In genomic region chr6:169774347-169774746, GRCh38 we compare ENCODE assay signal across 33 cellular contexts.
"Had no signal": no experiment of that assay in that cellular context is flagged by ENCODE, and none has a peak within 500 bp of the region (broad histone marks: within the 10 kb centered on the region; RNA-seq: fewer than 3 reads in every experiment).

No MANE protein-coding gene starts in this region.

- H3K4me3 Mint-ChIP-seq: activated CD4-positive, alpha-beta memory T cell treated with anti-CD3 and anti-CD28 coated beads for 36 hours; activated CD4-positive, alpha-beta T cell treated with anti-CD3 and anti-CD28 coated beads, Interleukin-2, amount 10 ng/mL, durations not matched to agents 24 days and 14 days; activated naive CD4-positive, alpha-beta T cell treated with anti-CD3 and anti-CD28 coated beads, Interleukin-2, amount 10 ng/mL, durations not matched to agents 7 days and 5 days; activated naive CD8-positive, alpha-beta T cell treated with anti-CD3 and anti-CD28 coated beads, Interleukin-2, amount 10 ng/mL, durations not matched to agents 7 days and 5 days; effector memory CD8-positive, alpha-beta T cell; mesothelial cell of epicardium; naive B cell; nephron progenitor cell; T-helper 17 cell had no signal

- H3K9me3 ChIP-seq: heart left ventricle, left ventricle myocardium inferior, neutrophil, testis, transverse colon, vagina had no signal

- H3K36me3 ChIP-seq: WERI-Rb-1 had no signal

- H3K4me1 ChIP-seq: heart left ventricle, left ventricle myocardium inferior, testis, transverse colon, vagina had no signal

- H3K27me3 ChIP-seq: brain microvascular endothelial cell, heart left ventricle, neutrophil, testis, transverse colon, vagina had no signal

- DNase-seq: activated CD4-positive, alpha-beta memory T cell treated with anti-CD3 and anti-CD28 coated beads for 36 hours; activated CD4-positive, alpha-beta T cell treated with anti-CD3 and anti-CD28 coated beads, Interleukin-2, amount 10 ng/mL, durations not matched to agents 24 days and 14 days; activated CD4-positive, CD25-positive, alpha-beta regulatory T cell treated with anti-CD3 and anti-CD28 coated beads, Interleukin-2, amount 50 U/mL, for 72 hours; activated CD8-positive, alpha-beta memory T cell treated with anti-CD3 and anti-CD28 coated beads, Interleukin-2, amount 50 U/mL, for 4 hours; activated gamma-delta T cell; activated naive CD4-positive, alpha-beta T cell treated with anti-CD3 and anti-CD28 coated beads, Interleukin-2, amount 10 ng/mL, durations not matched to agents 7 days and 5 days; activated naive CD8-positive, alpha-beta T cell treated with anti-CD3 and anti-CD28 coated beads, Interleukin-2, amount 10 ng/mL, durations not matched to agents 7 days and 5 days; activated T-cell treated with anti-CD3 and anti-CD28 coated beads, Interleukin-2, amount 50 U/mL, for 1 hour; amniotic stem cell; brain microvascular endothelial cell; caudate nucleus; cortex of kidney; effector memory CD8-positive, alpha-beta T cell; foreskin fibroblast; heart left ventricle; hypothalamus; left ventricle myocardium inferior; naive B cell; nephron progenitor cell; stimulated activated CD4-positive, alpha-beta T cell treated with anti-CD3 and anti-CD28 coated beads, Interleukin-12 subunit alpha, Interleukin-12 subunit beta, amount 100 ng/mL, for 4 hours; stimulated activated CD4-positive, alpha-beta T cell treated with anti-CD3 and anti-CD28 coated beads, Interleukin-4, amount 100 ng/mL, for 1 hour; stimulated activated naive CD8-positive, alpha-beta T cell treated with anti-CD3 and anti-CD28 coated beads, Interleukin-15, Interleukin-2, amounts not matched to agents 100 U/mL and 50 U/mL, for 24 hours; T-helper 17 cell; T1000; testis; transverse colon; WERI-Rb-1 had no signal

- ATAC-seq: effector memory CD8-positive, alpha-beta T cell; sciatic nerve; stimulated activated naive CD8-positive, alpha-beta T cell treated with anti-CD3 and anti-CD28 coated beads, Interleukin-15, Interleukin-2, amounts not matched to agents 100 U/mL and 50 U/mL, for 24 hours; T-helper 17 cell had no signal

- H3K4me1 Mint-ChIP-seq: activated CD4-positive, alpha-beta T cell treated with anti-CD3 and anti-CD28 coated beads, Interleukin-2, amount 10 ng/mL, durations not matched to agents 24 days and 14 days; activated naive CD4-positive, alpha-beta T cell treated with anti-CD3 and anti-CD28 coated beads, Interleukin-2, amount 10 ng/mL, durations not matched to agents 7 days and 5 days; mesothelial cell of epicardium; naive B cell; nephron progenitor cell; T-helper 17 cell had no signal

- H3K9me3 Mint-ChIP-seq: activated CD4-positive, alpha-beta memory T cell treated with anti-CD3 and anti-CD28 coated beads for 36 hours; activated CD4-positive, alpha-beta T cell treated with anti-CD3 and anti-CD28 coated beads, Interleukin-2, amount 10 ng/mL, durations not matched to agents 24 days and 14 days; activated naive CD4-positive, alpha-beta T cell treated with anti-CD3 and anti-CD28 coated beads, Interleukin-2, amount 10 ng/mL, durations not matched to agents 7 days and 5 days; activated naive CD8-positive, alpha-beta T cell treated with anti-CD3 and anti-CD28 coated beads, Interleukin-2, amount 10 ng/mL, durations not matched to agents 7 days and 5 days; effector memory CD8-positive, alpha-beta T cell; mesothelial cell of epicardium; naive B cell; nephron progenitor cell had no signal

- H3K27me3 Mint-ChIP-seq: activated CD4-positive, alpha-beta memory T cell treated with anti-CD3 and anti-CD28 coated beads for 36 hours; activated CD4-positive, alpha-beta T cell treated with anti-CD3 and anti-CD28 coated beads, Interleukin-2, amount 10 ng/mL, durations not matched to agents 24 days and 14 days; activated naive CD4-positive, alpha-beta T cell treated with anti-CD3 and anti-CD28 coated beads, Interleukin-2, amount 10 ng/mL, durations not matched to agents 7 days and 5 days; activated naive CD8-positive, alpha-beta T cell treated with anti-CD3 and anti-CD28 coated beads, Interleukin-2, amount 10 ng/mL, durations not matched to agents 7 days and 5 days; effector memory CD8-positive, alpha-beta T cell; naive B cell; progenitor cell of endocrine pancreas; T-helper 17 cell had no signal

- H3K27ac ChIP-seq: brain microvascular endothelial cell, heart left ventricle, left ventricle myocardium inferior, neutrophil, skin epidermis, testis, transverse colon, vagina, WERI-Rb-1 had no signal

- H3K4me3 ChIP-seq: heart left ventricle, left ventricle myocardium inferior, skin epidermis, testis, transverse colon, vagina had no signal
